8 cellular contexts compared by ENCODE assay signal in genomic region chr2:108855194-108855593, GRCh38.
A peak's percentile ranks its signal among the peaks of the same experiment; 100 is the strongest.
DNase-seq lines count a peak whose midpoint lies in the region; ATAC-seq and TF ChIP-seq lines count a peak whose summit lies in the region.

No MANE protein-coding gene starts in this region.

- no peak overlapping the region for H3K27ac Mint-ChIP-seq in CD4-positive, CD25-positive, alpha-beta regulatory T cell
- H3K27ac Mint-ChIP-seq in T-cell (no peak overlapping the region), natural killer cell (no peak overlapping the region)

- H3K27ac ChIP-seq in CD4-positive, CD25-positive, alpha-beta regulatory T cell (ENCODE audit: insufficient read depth, low read length, poor library complexity, severe bottlenecking) = no peak overlapping the region

- H3K36me3 ChIP-seq in CD4-positive, CD25-positive, alpha-beta regulatory T cell (ENCODE audit: control insufficient read depth, insufficient read depth, low read length) = no peaks in the 10 kb centered on the region

- peak; percentile 57 to 75 for ATAC-seq in CD4-positive, CD25-positive, alpha-beta regulatory T cell (ENCODE audit: low read depth in 2 of 2)
- ATAC-seq in HG02798 (IDR thresholded peaks at IDR 0.05; ENCODE audit: poor library complexity, unreplicated experiment) (peak; percentile 43), T-cell (replicated peaks in 1 of 4) (peak; percentile 52 to 90 (median 80)), natural killer cell (no peak), GM19324 (IDR thresholded peaks at IDR 0.05; ENCODE audit: low FRiP score, unreplicated experiment) (no peak)

- no peak overlapping the region for H3K4me3 Mint-ChIP-seq in CD4-positive, CD25-positive, alpha-beta regulatory T cell
- no peak overlapping the region for H3K4me3 Mint-ChIP-seq in T-cell
- H3K4me3 Mint-ChIP-seq in natural killer cell = no peak overlapping the region

- intact Hi-C loops in natural killer cell (cut with micrococcal nuclease) = no loop called here

- H3K27me3 Mint-ChIP-seq in CD4-positive, CD25-positive, alpha-beta regulatory T cell = no peaks in the 10 kb centered on the region
- H3K27me3 Mint-ChIP-seq in T-cell = no peaks in the 10 kb centered on the region
- no peaks in the 10 kb centered on the region for H3K27me3 Mint-ChIP-seq in natural killer cell (ENCODE audit: low read depth in 2 of 2)

- H3K4me1 ChIP-seq in CD4-positive, CD25-positive, alpha-beta regulatory T cell (ENCODE audit: control insufficient read depth, insufficient read depth, low read length, poor library complexity, severe bottlenecking) = no peaks in the 10 kb centered on the region

- H3K36me3 Mint-ChIP-seq in CD4-positive, CD25-positive, alpha-beta regulatory T cell = peaks cover 16% of the 10 kb centered on the region
- H3K36me3 Mint-ChIP-seq in T-cell = peaks cover 26% of the 10 kb centered on the region
- H3K36me3 Mint-ChIP-seq in natural killer cell = no peaks in the 10 kb centered on the region

- no peaks in the 10 kb centered on the region for H3K9me3 ChIP-seq in CD4-positive, CD25-positive, alpha-beta regulatory T cell (ENCODE audit: control insufficient read depth in 2 of 2, low read length in 2 of 2)

- CTCF ChIA-PET in T-cell (lab: Charles Lee) = no interaction called here

- POLR2A ChIA-PET in T-cell (lab: Charles Lee) = no interaction called here

- peaks cover 3 to 12% (median 6%) of the 10 kb centered on the region in 4 donors for H3K4me1 Mint-ChIP-seq in CD4-positive, CD25-positive, alpha-beta regulatory T cell
- H3K4me1 Mint-ChIP-seq in T-cell (peaks cover 3 to 5% (median 5%) of the 10 kb centered on the region in 3 donors), natural killer cell (no peaks in the 10 kb centered on the region)

- no peak overlapping the region for H3K4me3 ChIP-seq in CD4-positive, CD25-positive, alpha-beta regulatory T cell (ENCODE audit: low read depth, low read length)

- no peaks in the 10 kb centered on the region for H3K9me3 Mint-ChIP-seq in CD4-positive, CD25-positive, alpha-beta regulatory T cell
- no peaks in the 10 kb centered on the region for H3K9me3 Mint-ChIP-seq in T-cell
- peaks cover 0 to 3% of the 10 kb centered on the region in 2 donors for H3K9me3 Mint-ChIP-seq in natural killer cell

- H3K27me3 ChIP-seq in CD4-positive, CD25-positive, alpha-beta regulatory T cell (ENCODE audit: control insufficient read depth, insufficient read depth, low read length) = no peaks in the 10 kb centered on the region

- DNase-seq in CD4-positive, CD25-positive, alpha-beta regulatory T cell = peak in 2 of 3 donors; percentile 46 to 55
- DNase-seq in T-cell (no peak), kidney tubule cell (ENCODE audit: low spot score) (peak; percentile 46), putamen (ENCODE audit: low spot score) (no peak), cortex of kidney (lab: John Stamatoyannopoulos, UW) (no peak), natural killer cell (no peak)

- no peak for TF ChIP-seq CTCF in natural killer cell (IDR thresholded peaks at IDR 0.05)

Comparison
In these comparisons a context has a peak if more than half of its experiments do, and no peak if none do; other contexts are left out.
1. ATAC-seq: peak in CD4-positive, CD25-positive, alpha-beta regulatory T cell (2 of 2), HG02798 (single experiment) and T-cell (4 of 4); none in natural killer cell (0 of 3) and GM19324 (single experiment).
2. DNase-seq: peak in CD4-positive, CD25-positive, alpha-beta regulatory T cell (2 of 3) and kidney tubule cell (single experiment); none in T-cell (0 of 34), putamen (single experiment), cortex of kidney (single experiment) and natural killer cell (single experiment).